Comparison of ENCODE assay signal across 8 cellular contexts in genomic region chr17:39450051-39450450, GRCh38. TPM values are rescaled to one million over a fixed set of nuclear protein-coding genes. Genes with fewer than 3 reads are reported as not detected.
DNase-seq lines count a peak whose midpoint lies in the region; ATAC-seq and TF ChIP-seq lines count a peak whose summit lies in the region.

No MANE protein-coding gene starts in this region.

- H3K9ac ChIP-seq in HCT116 (ENCODE audit: low read length) = peak overlapping the region; percentile 98

- no peak for TF ChIP-seq RAD21 in HCT116 (IDR thresholded peaks at IDR 0.05; ENCODE audit: low read depth)

- H3K27ac ChIP-seq in HCT116 (ENCODE audit: low read depth, low read length) (peak overlapping the region; percentile 64), skin epidermis (peak overlapping the region in 5 of 21 experiments; percentile 83 to 94 (median 92))

- no peaks in the 10 kb centered on the region for H3K9me2 ChIP-seq in HCT116 (ENCODE audit: insufficient read depth)

- POLR2A ChIA-PET in HCT116 (lab: Charles Lee) = interaction anchor here (3.4 kb wide), 1 partner anchor 11 kb away, joined by 24 read pairs; the partner anchor contains the start of gene CDK12

- peak overlapping the region; percentile 94 for H3K4me3 Mint-ChIP-seq in T-helper 17 cell
- peak overlapping the region; percentile 95 for H3K4me3 Mint-ChIP-seq in glutamatergic neuron (ENCODE audit: unreplicated experiment)

- CTCF ChIA-PET in HCT116 (lab: Charles Lee) = no interaction called here

- DNase-seq in HCT116 (ENCODE audit: low read depth, low spot score) (no peak), T-helper 17 cell (no peak), glutamatergic neuron (no peak), T-helper 9 cell (no peak), dedifferentiated amniotic fluid mesenchymal stem cell (ENCODE audit: extremely low spot score) (no peak), NCI-H748 treated with DMSO at 0.1 percent for 48 hours (lab: John Stamatoyannopoulos, UW) (no peak)

- H3K27me3 Mint-ChIP-seq in T-helper 17 cell (no peaks in the 10 kb centered on the region), glutamatergic neuron (ENCODE audit: unreplicated experiment) (peaks cover 2% of the 10 kb centered on the region)

- TF ChIP-seq CTCF in HCT116 (IDR thresholded peaks at IDR 0.05 in 2 of 3, conservative IDR thresholded peaks at IDR 0.05 in 1 of 3; ENCODE audit: borderline replicate concordance in 1 of 3, insufficient read depth in 1 of 3, low read depth in 2 of 3, low read length in 2 of 3) = no peak
- TF ChIP-seq CTCF in glutamatergic neuron (IDR thresholded peaks at IDR 0.05; ENCODE audit: partially characterized antibody, unreplicated experiment) = no peak

- peaks cover 2 to 19% of the 10 kb centered on the region in 2 experiments; a peak in 3 of 4 replicates for H3K4me1 ChIP-seq in HCT116 (ENCODE audit: control insufficient read depth in 1 of 2, insufficient read depth in 2 of 2, low read length in 2 of 2)

- H3K4me1 Mint-ChIP-seq in T-helper 17 cell (peaks cover 14% of the 10 kb centered on the region), glutamatergic neuron (ENCODE audit: low read depth, unreplicated experiment) (peaks cover 3% of the 10 kb centered on the region)

- no peaks in the 10 kb centered on the region; the same call in 1 of the 2 replicates for H4K20me1 ChIP-seq in HCT116 (ENCODE audit: insufficient read depth)

- H3K36me3 Mint-ChIP-seq in T-helper 17 cell (ENCODE audit: low read depth) (no peaks in the 10 kb centered on the region), glutamatergic neuron (ENCODE audit: unreplicated experiment) (no peaks in the 10 kb centered on the region)

- no peak for TF ChIP-seq POLR2A in HCT116 (IDR thresholded peaks at IDR 0.05; ENCODE audit: borderline replicate concordance, extremely low read depth, insufficient read depth, insufficient read length)

- H2AFZ ChIP-seq in HCT116 (ENCODE audit: low read depth, low read length, poor library complexity, severe bottlenecking) = no peak overlapping the region

- ATAC-seq in HCT116 = no peak
- no peak for ATAC-seq in T-helper 17 cell
- ATAC-seq in HG02678 (IDR thresholded peaks at IDR 0.05; ENCODE audit: unreplicated experiment) = no peak

- RAD21 ChIA-PET in HCT116 (lab: Charles Lee; ENCODE audit: low non-redundant PET in 1 of 2, low total read pairs in 2 of 2, uncharacterized antibody in 2 of 2, unreplicated experiment in 2 of 2) = interaction anchor here in 1 of 2 experiments (0.6 kb wide), 1 partner anchor 23 kb away, joined by 3 read pairs; no protein-coding TSS in a partner anchor

- H3K4me3 ChIP-seq in HCT116 (replicated peaks in 1 of 2; ENCODE audit: low read depth in 1 of 2, low read length in 2 of 2) = peak overlapping the region; percentile 76 to 99
- peak overlapping the region; percentile 58 to 87 (median 78) for H3K4me3 ChIP-seq in skin epidermis

- peaks cover 12 to 20% of the 10 kb centered on the region in 2 experiments; a peak in 3 of 4 replicates for H3K36me3 ChIP-seq in HCT116 (ENCODE audit: control insufficient read depth in 1 of 2, insufficient read depth in 2 of 2, low read length in 2 of 2)

- H3K79me2 ChIP-seq in HCT116 (ENCODE audit: insufficient read depth, low read length) = peaks cover 57% of the 10 kb centered on the region

- H3K27me3 ChIP-seq in HCT116 (ENCODE audit: insufficient read depth, low read length) = no peaks in the 10 kb centered on the region

- intact Hi-C loops in HCT116 (cut with micrococcal nuclease) = no loop called here

- no TSS peak for BruUV-seq in HCT116 (replicated peaks; lab: Mats Ljungman, UMichigan)

- H3K9me3 Mint-ChIP-seq in glutamatergic neuron (ENCODE audit: unreplicated experiment) = no peaks in the 10 kb centered on the region

- H3K4me2 ChIP-seq in HCT116 (ENCODE audit: low read length) = peak overlapping the region; percentile 99

- H3K9me3 ChIP-seq in HCT116 (ENCODE audit: control insufficient read depth in 1 of 2, insufficient read depth in 1 of 2, low read depth in 1 of 2, low read length in 2 of 2) (no peaks in the 10 kb centered on the region), T-helper 17 cell (ENCODE audit: control insufficient read depth, low read length, poor library complexity, severe bottlenecking) (no peaks in the 10 kb centered on the region)

- H3K27ac Mint-ChIP-seq in T-helper 17 cell (peak overlapping the region; percentile 97), glutamatergic neuron (ENCODE audit: unreplicated experiment) (peak overlapping the region; percentile 96)

TF ChIP-seq in HCT116, 20 proteins besides CTCF, POLR2A, EP300 and RAD21:
- TF ChIP-seq CBX3 (IDR thresholded peaks at IDR 0.05; ENCODE audit: low read depth) (no peak), EZH2 (IDR thresholded peaks at IDR 0.05) (no peak), FOSL1 (IDR thresholded peaks at IDR 0.05; ENCODE audit: low read depth) (0 out of 2 replicates have a peak, but pooled peaks have one; percentile 16), ZBTB33 (IDR thresholded peaks at IDR 0.05; ENCODE audit: extremely low read depth, insufficient replicate concordance, low read length) (no peak), MAX (IDR thresholded peaks at IDR 0.05) (no peak), CEBPB (IDR thresholded peaks at IDR 0.05; ENCODE audit: low read depth) (no peak), ZNF274 (IDR thresholded peaks at IDR 0.05; ENCODE audit: low read depth, low read length) (no peak)
TF ChIP-seq in HCT116: peak in this region for 1.

RNA-seq across cellular contexts. Expression of gene MED1, which starts 1.0 kb away (rescaled TPM):
- total RNA-seq in HCT116 (2021; ENCODE audit: unreplicated experiment) (55.7 TPM), T-helper 17 cell (10 to 100 TPM; 37.8 to 41.3 TPM), glutamatergic neuron (ENCODE audit: unreplicated experiment) (46.0 TPM)
- 21.2 and 27.4 TPM in 2 replicates for polyA plus RNA-seq in HCT116 (2012)

RNA-seq across cellular contexts. Expression of gene CDK12, which starts 11.2 kb away (rescaled TPM):
- total RNA-seq in HCT116 (2021; ENCODE audit: unreplicated experiment) (51.2 TPM), T-helper 17 cell (100 to 1,000 TPM in 1 of 2 donors, 10 to 100 TPM in 1; 97.4 to 105 TPM), glutamatergic neuron (ENCODE audit: unreplicated experiment) (49.8 TPM)
- polyA plus RNA-seq in HCT116 (2012) = 15.0 and 19.3 TPM in 2 replicates

RNA-seq across cellular contexts. Expression of gene FBXL20, which starts 48.6 kb away (rescaled TPM):
- 17.2 TPM for total RNA-seq in HCT116 (2021; ENCODE audit: unreplicated experiment)
- 3.2 and 4.2 TPM in 2 replicates for polyA plus RNA-seq in HCT116 (2012)
- total RNA-seq in T-helper 17 cell = 10 to 100 TPM; 23.4 to 30.4 TPM
- 31.0 TPM for total RNA-seq in glutamatergic neuron (ENCODE audit: unreplicated experiment)
